In the genomic region with DNA sequence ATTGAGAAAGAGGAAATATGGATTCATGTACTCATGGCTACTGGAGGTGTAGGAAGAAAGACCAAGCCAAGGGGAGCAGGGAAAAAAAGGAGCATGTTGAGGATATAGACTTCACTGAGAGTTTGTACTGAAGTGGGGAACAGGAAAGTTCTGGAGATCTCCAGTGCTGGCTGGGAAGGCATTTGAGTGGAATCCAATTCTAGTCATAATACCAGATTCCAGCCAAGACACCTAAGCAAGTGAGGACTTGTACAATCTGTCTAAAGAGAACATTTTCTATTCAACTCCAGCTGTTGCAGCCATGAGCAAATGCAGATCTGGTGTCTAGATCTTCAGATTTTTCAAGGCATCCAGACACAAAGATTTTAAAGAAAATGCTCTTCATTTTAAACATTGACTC, we compare ENCODE assay signal across 24 cellular contexts.
DNase-seq lines count a peak whose midpoint lies in the region; ATAC-seq and TF ChIP-seq lines count a peak whose summit lies in the region.
"Had no signal": no experiment of that assay in that cellular context is flagged by ENCODE, and none has a peak within 500 bp of the region (broad histone marks: within the 10 kb centered on the region; RNA-seq: fewer than 3 reads in every experiment).

No MANE protein-coding gene starts in this region.

- no peaks in the 10 kb centered on the region for H3K27me3 ChIP-seq in breast epithelium

- DNase-seq in MCF 10A (ENCODE audit: unreplicated experiment) = peak; percentile 38
- DNase-seq in breast epithelium (ENCODE audit: low spot score in 2 of 2) = no peak
- DNase-seq in epithelial cell of prostate (ENCODE audit: low read depth, low spot score) = peak; percentile 6
- DNase-seq in occipital lobe (lab: John Stamatoyannopoulos, UW) = peak; percentile 14
- DNase-seq in natural killer cell = no peak
- no peak for DNase-seq in medulla oblongata (ENCODE audit: extremely low spot score)
- DNase-seq: 8988T, ACHN, DMS53, GM23248, H7, Kasumi-1, MV-4-11, NCI-H1105, NCI-H1436 treated with DMSO at 0.1 percent for 48 hours, NCI-H2029, NCI-H226, NCI-H510A, NCI-H69, Right ventricle myocardium superior, RPMI8226 had no signal

- intact Hi-C loops in MCF 10A (cut with micrococcal nuclease) = no loop called here
- intact Hi-C loops in breast epithelium (cut with DNase I; ENCODE audit: low total_unique reads) = no loop called here
- intact Hi-C loops in natural killer cell (cut with micrococcal nuclease) = no loop called here

- TF ChIP-seq CTCF in MCF 10A (IDR thresholded peaks at IDR 0.05; ENCODE audit: unreplicated experiment) (no peak), breast epithelium (IDR thresholded peaks at IDR 0.05) (no peak), natural killer cell (IDR thresholded peaks at IDR 0.05) (no peak)

- no peaks in the 10 kb centered on the region for H3K36me3 Mint-ChIP-seq in MCF 10A (ENCODE audit: insufficient read depth, unreplicated experiment)
- H3K36me3 Mint-ChIP-seq in natural killer cell = no peaks in the 10 kb centered on the region

- no peaks in the 10 kb centered on the region for H3K4me1 ChIP-seq in breast epithelium
- H3K4me1 ChIP-seq: SJSA1 had no signal

- H3K9me3 Mint-ChIP-seq in MCF 10A (ENCODE audit: unreplicated experiment) (peaks cover 5% of the 10 kb centered on the region), natural killer cell (peaks cover 9 to 21% of the 10 kb centered on the region in 2 donors)

- H3K27ac ChIP-seq in breast epithelium (no peak overlapping the region), epithelial cell of prostate (no peak overlapping the region)
- H3K27ac ChIP-seq: GM23248, SJSA1 had no signal

- no peak for TF ChIP-seq POLR2A in breast epithelium (IDR thresholded peaks at IDR 0.05)

- no peaks in the 10 kb centered on the region for H3K36me3 ChIP-seq in breast epithelium
- H3K36me3 ChIP-seq: SJSA1 had no signal

- BruUV-seq in MCF 10A (replicated peaks; lab: Mats Ljungman, UMichigan) = no TSS peak

- no peak overlapping the region for H3K4me3 ChIP-seq in breast epithelium
- H3K4me3 ChIP-seq: GM23248, K562, SJSA1 had no signal

- CTCF ChIA-PET in MCF 10A (lab: Yijun Ruan, JAX) = interaction anchor here (0.6 kb wide), 1 partner anchor 672 kb away, joined by 3 read pairs; no protein-coding TSS in a partner anchor

- H3K27me3 Mint-ChIP-seq in MCF 10A (ENCODE audit: insufficient read depth, unreplicated experiment) = no peaks in the 10 kb centered on the region
- H3K27me3 Mint-ChIP-seq in natural killer cell (ENCODE audit: low read depth in 2 of 2) = no peaks in the 10 kb centered on the region

- H3K4me3 Mint-ChIP-seq in MCF 10A (ENCODE audit: unreplicated experiment) (no peak overlapping the region), natural killer cell (no peak overlapping the region)

- H3K27ac Mint-ChIP-seq in MCF 10A (ENCODE audit: low read depth, unreplicated experiment) = peak overlapping the region; percentile 10
- no peak overlapping the region for H3K27ac Mint-ChIP-seq in natural killer cell

- peaks cover 0 to 6% of the 10 kb centered on the region in 2 donors for H3K9me3 ChIP-seq in breast epithelium
- H3K9me3 ChIP-seq: SJSA1 had no signal

- H3K4me1 Mint-ChIP-seq in MCF 10A (ENCODE audit: insufficient read depth, unreplicated experiment) = peaks cover 10% of the 10 kb centered on the region
- H3K4me1 Mint-ChIP-seq in natural killer cell = no peaks in the 10 kb centered on the region

- POLR2A ChIA-PET in MCF 10A (lab: Yijun Ruan, JAX) = interaction anchor here (0.7 kb wide), 2 partner anchors 393 to 879 kb away, joined by 3 read pairs; no protein-coding TSS in a partner anchor

- ATAC-seq in natural killer cell = no peak
- ATAC-seq in HG03520 (IDR thresholded peaks at IDR 0.05; ENCODE audit: unreplicated experiment) = no peak
- ATAC-seq: K562 had no signal

Comparison
In these comparisons a context has a peak if more than half of its experiments do, and no peak if none do; other contexts are left out.
1. DNase-seq: peak in MCF 10A (single experiment), epithelial cell of prostate (single experiment) and occipital lobe (single experiment); none in breast epithelium (0 of 2), natural killer cell (single experiment) and medulla oblongata (single experiment).